In genomic region chrX:40152706-40153334, GRCh38 we compare ENCODE assay signal across 8 cellular contexts. TPM values are rescaled to one million over a fixed set of nuclear protein-coding genes. Genes with fewer than 3 reads are reported as not detected.
A peak's percentile ranks its signal among the peaks of the same experiment; 100 is the strongest.
DNase-seq lines count a peak whose midpoint lies in the region; ATAC-seq and TF ChIP-seq lines count a peak whose summit lies in the region.

No MANE protein-coding gene starts in this region.

- H3K27me3 Mint-ChIP-seq in naive B cell, result peaks cover 0 to 22% (median 0%) of the 10 kb centered on the region in 3 donors

- no peaks in the 10 kb centered on the region for H3K36me3 Mint-ChIP-seq in naive B cell

- H3K4me1 ChIP-seq in SJSA1 (replicated peaks) (peaks cover 25% of the 10 kb centered on the region), esophagus (ENCODE audit: control insufficient read depth in 2 of 2, insufficient read depth in 2 of 2, low read length in 1 of 2) (peaks cover 0 to 3% of the 10 kb centered on the region in 2 donors)

- peak overlapping the region in 5 of 6 donors; percentile 61 to 96 (median 93) for H3K27ac Mint-ChIP-seq in naive B cell

- peaks cover 36 to 47% (median 38%) of the 10 kb centered on the region in 3 donors for H3K4me1 Mint-ChIP-seq in naive B cell

- DNase-seq in 8988T, result peak; percentile 85
- no peak for DNase-seq in GM12865 (ENCODE audit: low read depth)
- DNase-seq in SJSA1 (ENCODE audit: low read depth in 1 of 2, low spot score in 2 of 2), result peak; percentile 55 to 65
- DNase-seq in naive B cell, result no peak
- no peak for DNase-seq in GM13977 (ENCODE audit: low spot score)
- DNase-seq in iPS-NIHi11 (ENCODE audit: low spot score), result no peak
- no peak for DNase-seq in SK-N-DZ (ENCODE audit: low spot score)

- peak overlapping the region; percentile 83 to 94 (median 92) for H3K4me3 Mint-ChIP-seq in naive B cell

- no peak for ATAC-seq in naive B cell (ENCODE audit: low read depth in 2 of 2)

- H3K27me3 ChIP-seq in SJSA1 (replicated peaks) (no peaks in the 10 kb centered on the region), esophagus (ENCODE audit: control insufficient read depth in 1 of 2, insufficient read depth in 2 of 2, low read length in 2 of 2) (peaks cover 0 to 4% of the 10 kb centered on the region in 2 donors)

- peaks cover 0 to 4% (median 0%) of the 10 kb centered on the region in 7 donors for H3K9me3 Mint-ChIP-seq in naive B cell

- no peaks in the 10 kb centered on the region for H3K9me3 ChIP-seq in SJSA1 (replicated peaks)
- H3K9me3 ChIP-seq in esophagus (ENCODE audit: control insufficient read depth in 2 of 2, insufficient read depth in 1 of 2, low read depth in 1 of 2, low read length in 1 of 2), result no peaks in the 10 kb centered on the region

- H3K27ac ChIP-seq in SJSA1 (peak overlapping the region; percentile 81), esophagus (ENCODE audit: low read depth in 2 of 2, low read length in 1 of 2) (peak overlapping the region; percentile 4 to 75)

- peak overlapping the region; percentile 55 for H3K4me3 ChIP-seq in GM12865 (ENCODE audit: low read depth, low read length)
- H3K4me3 ChIP-seq in SJSA1, result peak overlapping the region; percentile 38
- peak overlapping the region; percentile 26 to 46 for H3K4me3 ChIP-seq in esophagus (ENCODE audit: low read depth in 1 of 2, low read length in 2 of 2)

- no peaks in the 10 kb centered on the region for H3K36me3 ChIP-seq in SJSA1
- H3K36me3 ChIP-seq in esophagus (ENCODE audit: control insufficient read depth in 2 of 2, insufficient read depth in 2 of 2, low read length in 1 of 2), result no peaks in the 10 kb centered on the region

- in situ Hi-C loops in GM13977 (cut with MboI; ENCODE audit: low pct_unique_long_range_greater_than_20kb, low sequenced_read_pairs, unreplicated experiment), result loop anchor here (25.0 kb wide), 1 partner anchor 141 kb away; no protein-coding TSS in a partner anchor

- TF ChIP-seq CTCF in GM12865 (IDR thresholded peaks at IDR 0.05; ENCODE audit: insufficient read depth, low read depth, low read length, missing control alignments) (no peak), GM13977 (IDR thresholded peaks at IDR 0.05; ENCODE audit: extremely low read depth, insufficient read depth, missing control alignments) (no peak)

- 2 to 6% methylated on average over 41 to 50 of the region's 50 CpGs for WGBS in esophagus, 2 donors

RNA-seq across cellular contexts. Expression of gene BCOR, which starts 55.1 kb away (rescaled TPM):
- 26.9 and 37.2 TPM in 2 replicates for total RNA-seq in SJSA1 (2014; rRNA removed; shearing (Covaris generic))
- polyA plus RNA-seq in esophagus (10 to 100 TPM in 1 of 2 donors, 1 to 10 TPM in 1; 9.6 to 10.7 TPM), naive B cell (ENCODE audit: low read depth in 6 of 6) (10 to 100 TPM in 2 of 6 donors, 1 to 10 TPM in 4; 3.4 to 15.5 (median 7.8) TPM)
- 54.9 and 65.2 TPM in 2 replicates for polyA plus RNA-seq in SK-N-DZ (2014; cell fraction: cytosol; rRNA removed)
- polyA plus RNA-seq in SK-N-DZ (2014; cell fraction: nucleus; rRNA removed), result 40.2 and 73.5 TPM in 2 replicates

Comparison
In these comparisons a context has a peak if more than half of its experiments do, and no peak if none do; other contexts are left out.
1. DNase-seq: peak in 8988T (single experiment) and SJSA1 (2 of 2); none in GM12865 (single experiment), naive B cell (single experiment), GM13977 (single experiment), iPS-NIHi11 (single experiment) and SK-N-DZ (single experiment).
2. Peak in every context shown above with its lines, with median percentiles within 50 percentile points of each other: H3K4me3 ChIP-seq.